Comparison of ENCODE assay signal across 1 cellular context in genomic region chr14:30550335-30550734, GRCh38.
TF ChIP-seq lines count a peak whose summit lies in the region.

No MANE protein-coding gene starts in this region.

TF ChIP-seq in GM23338, 12 proteins besides CTCF, POLR2A, EP300 and RAD21 (continued from another document):
- TF ChIP-seq ZNF462 (CRISPR knock-in tag; IDR thresholded peaks at IDR 0.05): no peak
